Comparison of ENCODE assay signal across 8 cellular contexts in genomic region chr6:31546339-31546961, GRCh38. TPM values are rescaled to one million over a fixed set of nuclear protein-coding genes. Genes with fewer than 3 reads are reported as not detected.
DNase-seq lines count a peak whose midpoint lies in the region; ATAC-seq and TF ChIP-seq lines count a peak whose summit lies in the region.

TSS of gene ATP6V1G2 (minus strand) at chr6:31546608. CDS start at chr6:31546559, 49 bp downstream.

- H3K9me2 ChIP-seq in PC-3 (replicated peaks; ENCODE audit: low read length) = no peaks in the 10 kb centered on the region

- no peaks in the 10 kb centered on the region for H3F3A ChIP-seq in PC-3 (ENCODE audit: low read length, unreplicated experiment)

- CTCF ChIA-PET in PC-3 (lab: Charles Lee) = interaction anchor here (0.5 to 2.1 kb wide), 3 partner anchors 49 to 63 kb away, joined by 3 to 9 read pairs (median 6); no protein-coding TSS in a partner anchor

- 9% methylated on average over 11 of the region's 11 CpGs for WGBS in esophagus, 2 donors

- TF ChIP-seq CTCF in C4-2B (conservative IDR thresholded peaks at IDR 0.05) (peak; percentile 98), PC-3 (conservative IDR thresholded peaks at IDR 0.05; ENCODE audit: low read depth, low read length) (peak; percentile 97)

- H3K9me3 ChIP-seq in PC-3 (ENCODE audit: low read length) (no peaks in the 10 kb centered on the region), esophagus (ENCODE audit: control insufficient read depth in 2 of 2, insufficient read depth in 1 of 2, low read depth in 1 of 2, low read length in 1 of 2) (no peaks in the 10 kb centered on the region), mucosa of stomach (ENCODE audit: control insufficient read depth, low read length) (no peaks in the 10 kb centered on the region)

- peaks cover 37% of the 10 kb centered on the region for H3K79me2 ChIP-seq in PC-3 (ENCODE audit: low read length)

- H4K20me1 ChIP-seq in PC-3 (ENCODE audit: low read length) = no peaks in the 10 kb centered on the region

- no TSS peak for BruUV-seq in PC-3 (replicated peaks; lab: Mats Ljungman, UMichigan)

- ATAC-seq in GM21381 (IDR thresholded peaks at IDR 0.05; ENCODE audit: unreplicated experiment) (peak; percentile 43), PC-3 (peak; percentile 72)

- peak within 1 kb of the TSS; percentile 76 for H3K4me3 ChIP-seq in PC-3 (ENCODE audit: low read length)
- peak within 1 kb of the TSS; percentile 49 to 64 for H3K4me3 ChIP-seq in esophagus (ENCODE audit: low read depth in 1 of 2, low read length in 2 of 2)
- H3K4me3 ChIP-seq in mucosa of stomach (ENCODE audit: low read length) = peak within 1 kb of the TSS; percentile 20

- H3K27me3 ChIP-seq in PC-3 (ENCODE audit: low read length) (no peaks in the 10 kb centered on the region), esophagus (ENCODE audit: control insufficient read depth in 1 of 2, insufficient read depth in 2 of 2, low read length in 2 of 2) (no peaks in the 10 kb centered on the region), mucosa of stomach (ENCODE audit: control insufficient read depth, insufficient read depth, low read length) (no peaks in the 10 kb centered on the region)

- peaks cover 8% of the 10 kb centered on the region; the same call in 1 of the 2 replicates for H3K36me3 ChIP-seq in PC-3 (ENCODE audit: low read depth, low read length)
- peaks cover 0 to 3% of the 10 kb centered on the region in 2 donors for H3K36me3 ChIP-seq in esophagus (ENCODE audit: control insufficient read depth in 2 of 2, insufficient read depth in 2 of 2, low read length in 1 of 2)
- no peaks in the 10 kb centered on the region for H3K36me3 ChIP-seq in mucosa of stomach (ENCODE audit: control insufficient read depth, insufficient read depth, low read length)

- H3K9ac ChIP-seq in PC-3 (ENCODE audit: low read length) (peak within 1 kb of the TSS; percentile 97), mucosa of stomach (ENCODE audit: low read length) (peak within 1 kb of the TSS; percentile 91)

- H2AFZ ChIP-seq in PC-3 (ENCODE audit: low read length) = peak within 1 kb of the TSS; percentile 82

- POLR2A ChIA-PET in PC-3 (lab: Charles Lee; ENCODE audit: unreplicated experiment) = no interaction called here

- H3K27ac ChIP-seq in C4-2B (peak within 1 kb of the TSS; percentile 77), PC-3 (ENCODE audit: low read length) (peak within 1 kb of the TSS; percentile 41; the same call in 1 of the 2 replicates), esophagus (ENCODE audit: low read depth in 2 of 2, low read length in 1 of 2) (peak within 1 kb of the TSS; percentile 90 to 93)

- DNase-seq in KBM-7 (peak; percentile 96), PC-3 (peak; percentile 96)
- peak; percentile 89 for DNase-seq in activated T-cell treated with anti-CD3 and anti-CD28 coated beads, Interleukin-2, amount 50 U/mL, for 1 hour
- peak; percentile 94 for DNase-seq in stimulated activated CD8-positive, alpha-beta memory T cell treated with anti-CD3 and anti-CD28 coated beads, Interleukin-4, amount 100 ng/mL, for 48 hours

- in situ Hi-C loops in KBM-7 (cut with MboI; ENCODE audit: low pct_unique_long_range_greater_than_20kb, low sequenced_read_pairs) = no loop called here

- H3K4me1 ChIP-seq in PC-3 (ENCODE audit: insufficient read depth, low read length) (peaks cover 20% of the 10 kb centered on the region), esophagus (ENCODE audit: control insufficient read depth in 2 of 2, insufficient read depth in 2 of 2, low read length in 1 of 2) (peaks cover 3 to 6% of the 10 kb centered on the region in 2 donors), mucosa of stomach (ENCODE audit: control insufficient read depth, insufficient read depth, low read length) (peaks cover 21% of the 10 kb centered on the region)

- H3K4me2 ChIP-seq in PC-3 (ENCODE audit: low read length) = peak within 1 kb of the TSS; percentile 96

- intact Hi-C loops in PC-3 (cut with micrococcal nuclease) = loop anchor here (1.0 to 5.0 kb wide), 3 partner anchors 52 to 121 kb away; partner anchors contain the start of genes CSNK2B and LY6G5B

RNA-seq across cellular contexts. Expression of gene ATP6V1G2, which starts in this region (rescaled TPM):
- total RNA-seq in PC-3 (2014; rRNA removed) = 1.1 and 1.2 TPM in 2 replicates
- under 1 TPM; 0.32 to 0.49 TPM for polyA plus RNA-seq in esophagus

Comparison
In these comparisons a context has a peak if more than half of its experiments do, and no peak if none do; other contexts are left out.
1. Peak in every context shown above with its lines: DNase-seq, ATAC-seq, H3K4me3 ChIP-seq and H3K27ac ChIP-seq.
2. H3K27ac ChIP-seq: peak in every context shown above with its lines; median percentile 92 in esophagus; 77 in C4-2B; 41 in PC-3.
3. H3K4me3 ChIP-seq: peak in every context shown above with its lines; median percentile 76 in PC-3; 56 in esophagus; 20 in mucosa of stomach.